Comparison of ENCODE assay signal across 25 cellular contexts in genomic region chr1:156936721-156937220, GRCh38. TPM values are rescaled to one million over a fixed set of nuclear protein-coding genes. Genes with fewer than 3 reads are reported as not detected.
DNase-seq lines count a peak whose midpoint lies in the region; ATAC-seq, FAIRE-seq and TF ChIP-seq lines count a peak whose summit lies in the region.
"Had no signal": no experiment of that assay in that cellular context is flagged by ENCODE, and none has a peak within 500 bp of the region (broad histone marks: within the 10 kb centered on the region; RNA-seq: fewer than 3 reads in every experiment).

No MANE protein-coding gene starts in this region.

- no peaks in the 10 kb centered on the region for H3K9me3 ChIP-seq in H1 (ENCODE audit: insufficient read depth in 2 of 2, low read depth in 1 of 2, low read length in 1 of 2)
- no peaks in the 10 kb centered on the region for H3K9me3 ChIP-seq in osteoblast (ENCODE audit: low read depth, low read length)
- H3K9me3 ChIP-seq in neural progenitor cell (ENCODE audit: low read depth), result no peaks in the 10 kb centered on the region

- TF ChIP-seq EP300 in H1 (IDR thresholded peaks at IDR 0.05; ENCODE audit: borderline replicate concordance in 1 of 2, low read depth in 2 of 2, low read length in 2 of 2), result no peak

- no peak overlapping the region for H2BK120ac ChIP-seq in H1 (replicated peaks; ENCODE audit: low read depth, low read length)

- H3K36me3 ChIP-seq in H1 (ENCODE audit: control insufficient read depth in 2 of 4, insufficient read depth in 4 of 4, low read length in 3 of 4) (peaks cover 15 to 46% (median 18%) of the 10 kb centered on the region in 4 experiments), osteoblast (ENCODE audit: insufficient read depth, low read length) (peaks cover 53% of the 10 kb centered on the region), neural progenitor cell (no peaks in the 10 kb centered on the region)

- no peak overlapping the region for H3K4ac ChIP-seq in H1 (replicated peaks; ENCODE audit: insufficient read length, low read depth, low read length)

- H2BK20ac ChIP-seq in H1 (ENCODE audit: low read length), result no peak overlapping the region

- H3K79me2 ChIP-seq in H1 (ENCODE audit: control insufficient read depth in 1 of 2, insufficient read depth in 2 of 2, low read length in 2 of 2), result no peaks in the 10 kb centered on the region
- H3K79me2 ChIP-seq in osteoblast (ENCODE audit: insufficient read depth, low read length), result no peaks in the 10 kb centered on the region
- no peaks in the 10 kb centered on the region for H3K79me2 ChIP-seq in neural progenitor cell (ENCODE audit: low read depth)

- WGBS in H1 (ENCODE audit: extremely low coverage in 1 of 2, insufficient coverage in 1 of 2, insufficient read length in 1 of 2, insufficient replicate concordance in 2 of 2, low coverage in 1 of 2, low lambda C conversion rate in 2 of 2, missing lambda C conversion rate in 1 of 2), 2 experiments, result 85% methylated on average over 7 of the region's 10 CpGs; no CpG with 5 or more reads in 1 of the 2 experiments

- H3K36me3 Mint-ChIP-seq in CD14-positive monocyte (peaks cover 69 to 75% of the 10 kb centered on the region in 2 donors), neural progenitor cell (peaks cover 26% of the 10 kb centered on the region)

- H3K9me3 Mint-ChIP-seq in CD14-positive monocyte (peaks cover 0 to 1% (median 0%) of the 10 kb centered on the region in 7 donors), neural progenitor cell (no peaks in the 10 kb centered on the region)
- H3K9me3 Mint-ChIP-seq: CD8-positive, alpha-beta memory T cell; IgD-negative memory B cell had no signal

- TF ChIP-seq POLR2A in H1 (IDR thresholded peaks at IDR 0.05; ENCODE audit: control extremely low read depth in 1 of 2, low read depth in 2 of 2, low read length in 2 of 2), result no peak

- H4K5ac ChIP-seq in H1 (ENCODE audit: insufficient read length, low read depth, low read length), result no peak overlapping the region

- H3K56ac ChIP-seq in H1 (replicated peaks; ENCODE audit: insufficient read length, low read depth, low read length), result no peak overlapping the region

- H4K8ac ChIP-seq in H1 (ENCODE audit: extremely low read depth, insufficient read depth, low read length), result peak overlapping the region; percentile 1; the same call in 1 of the 2 replicates

- no peak for DNase-seq in CD14-positive monocyte (ENCODE audit: low spot score)
- DNase-seq in NCI-H524 (lab: John Stamatoyannopoulos, UW), result peak; percentile 56 to 85
- DNase-seq in H1 (ENCODE audit: low read depth in 1 of 2, low spot score in 2 of 2), result no peak
- DNase-seq in osteoblast (ENCODE audit: insufficient read length, low spot score, missing footprints), result peak; percentile 88
- no peak for DNase-seq in neural progenitor cell (ENCODE audit: low spot score)
- no peak for DNase-seq in pons (ENCODE audit: low spot score)
- DNase-seq in AML-193 (lab: John Stamatoyannopoulos, UW), result no peak
- DNase-seq: C1 segment of cervical spinal cord; Calu3; CD8-positive, alpha-beta memory T cell; DMS53; EL; NCI-H1105; NCI-H146; NCI-H2081; NCI-H2171; NCI-H345; NCI-H526; SHP77 treated with DMSO at 0.1 percent for 48 hours; SW 1271 had no signal

- intact Hi-C loops in CD14-positive monocyte (cut with micrococcal nuclease), result loop anchor here in 1 of 2 donors (10.0 kb wide), 1 partner anchor 138 kb away; no protein-coding TSS in a partner anchor

- H2BK5ac ChIP-seq in H1 (ENCODE audit: low read depth, low read length), result no peak overlapping the region

- H3K4me2 ChIP-seq in H1 (ENCODE audit: insufficient read depth in 1 of 2, low read depth in 2 of 2, low read length in 2 of 2) (no peak overlapping the region), osteoblast (ENCODE audit: insufficient read depth, low read length) (no peak overlapping the region), neural progenitor cell (no peak overlapping the region)

- H4K91ac ChIP-seq in H1 (replicated peaks; ENCODE audit: insufficient read length, low read length), result no peak overlapping the region

- no peak overlapping the region for H3K18ac ChIP-seq in H1 (ENCODE audit: extremely low read depth, low read length)

- H2BK12ac ChIP-seq in H1 (ENCODE audit: low read depth, low read length), result no peak overlapping the region

- H3K27me3 Mint-ChIP-seq in CD14-positive monocyte (ENCODE audit: low read depth in 3 of 3) (peaks cover 0 to 2% (median 0%) of the 10 kb centered on the region in 3 donors), neural progenitor cell (ENCODE audit: insufficient read depth, low read depth) (peaks cover 12% of the 10 kb centered on the region)

- no peak overlapping the region for H2BK15ac ChIP-seq in H1 (ENCODE audit: low read length)

- H3K4me3 Mint-ChIP-seq in CD14-positive monocyte, result no peak overlapping the region
- no peak overlapping the region for H3K4me3 Mint-ChIP-seq in neural progenitor cell
- H3K4me3 Mint-ChIP-seq: CD8-positive, alpha-beta memory T cell; IgD-negative memory B cell had no signal

- no peak overlapping the region for H2AK5ac ChIP-seq in H1 (ENCODE audit: low read depth, low read length)

- H3K4me3 ChIP-seq in H1 (ENCODE audit: extremely low read depth in 1 of 4, insufficient read depth in 2 of 4, low read depth in 3 of 4, low read length in 4 of 4) (no peak overlapping the region), osteoblast (ENCODE audit: insufficient read depth, low read length) (no peak overlapping the region), neural progenitor cell (no peak overlapping the region)
- H3K4me3 ChIP-seq: SK-N-MC had no signal

- no peak for ATAC-seq in GM21529 (IDR thresholded peaks at IDR 0.05; ENCODE audit: unreplicated experiment)

- H3K79me1 ChIP-seq in H1 (ENCODE audit: low read depth, low read length), result no peaks in the 10 kb centered on the region

- no peaks in the 10 kb centered on the region for H3K27me3 ChIP-seq in H1 (replicated peaks in 1 of 4; ENCODE audit: control insufficient read depth in 3 of 4, extremely low read depth in 1 of 4, insufficient read depth in 3 of 4, low read length in 3 of 4)
- no peaks in the 10 kb centered on the region for H3K27me3 ChIP-seq in osteoblast (ENCODE audit: insufficient read depth, low read length)
- H3K27me3 ChIP-seq in neural progenitor cell, result peaks cover 3% of the 10 kb centered on the region

- H4K20me1 ChIP-seq in H1 (replicated peaks in 1 of 2; ENCODE audit: control insufficient read depth in 1 of 2, insufficient read depth in 2 of 2, low read length in 2 of 2), result peaks cover 4% of the 10 kb centered on the region in 2 experiments
- H4K20me1 ChIP-seq in osteoblast (ENCODE audit: insufficient read depth, low read length), result no peaks in the 10 kb centered on the region
- H4K20me1 ChIP-seq in neural progenitor cell (ENCODE audit: low read depth), result peaks cover 10% of the 10 kb centered on the region

- no peak overlapping the region for H2AFZ ChIP-seq in H1 (ENCODE audit: low read length)
- no peak overlapping the region for H2AFZ ChIP-seq in osteoblast (ENCODE audit: low read length)
- H2AFZ ChIP-seq in neural progenitor cell (replicated peaks), result no peak overlapping the region

- H3K9ac ChIP-seq in H1 (replicated peaks in 1 of 4; ENCODE audit: extremely low read depth in 1 of 4, low read depth in 3 of 4, low read length in 3 of 4) (no peak overlapping the region), neural progenitor cell (no peak overlapping the region)

- FAIRE-seq in H1 (lab: Jason Lieb, UNC), result no peak

- CTCF ChIA-PET in H1 (lab: Charles Lee; ENCODE audit: partially characterized antibody), result interaction anchor here (0.7 to 2.6 kb wide), 9 partner anchors 9 to 259 kb away, joined by 3 to 12 read pairs (median 5); no protein-coding TSS in a partner anchor

- no peak overlapping the region for H3K23ac ChIP-seq in H1 (ENCODE audit: insufficient read length)

- H3K27ac ChIP-seq in H1 (ENCODE audit: low read depth, low read length), result no peak overlapping the region
- no peak overlapping the region for H3K27ac ChIP-seq in osteoblast (ENCODE audit: low read depth, low read length)
- no peak overlapping the region for H3K27ac ChIP-seq in neural progenitor cell
- H3K27ac ChIP-seq: RWPE1, SK-N-MC had no signal

- no peaks in the 10 kb centered on the region for H3F3A ChIP-seq in neural progenitor cell (ENCODE audit: low read depth)

- H3K23me2 ChIP-seq in H1 (ENCODE audit: low read depth, low read length), result peaks cover 1% of the 10 kb centered on the region; the same call in 1 of the 2 replicates

- POLR2A ChIA-PET in H1 (lab: Charles Lee; ENCODE audit: partially characterized antibody), result interaction anchor here (0.8 to 1.1 kb wide), 3 partner anchors 8 to 22 kb away, joined by 3 read pairs; no protein-coding TSS in a partner anchor

- TF ChIP-seq CTCF in CD14-positive monocyte (IDR thresholded peaks at IDR 0.05), result no peak
- TF ChIP-seq CTCF in H1 (IDR thresholded peaks at IDR 0.05; ENCODE audit: control extremely low read depth in 1 of 3, insufficient read depth in 1 of 3, low read depth in 1 of 3, low read length in 3 of 3), result no peak
- no peak for TF ChIP-seq CTCF in osteoblast (IDR thresholded peaks at IDR 0.05; ENCODE audit: extremely low read depth, low read depth, low read length)
- TF ChIP-seq CTCF in neural progenitor cell (IDR thresholded peaks at IDR 0.05), result no peak

- no peak overlapping the region for H3K14ac ChIP-seq in H1 (ENCODE audit: insufficient read length)

- H3K4me1 ChIP-seq in H1 (replicated peaks in 1 of 4; ENCODE audit: control insufficient read depth in 3 of 4, insufficient read depth in 4 of 4, low read length in 3 of 4), result peaks cover 0 to 4% (median 0%) of the 10 kb centered on the region in 4 experiments; a peak in 3 of 7 replicates
- H3K4me1 ChIP-seq in osteoblast (ENCODE audit: insufficient read depth, low read length), result no peaks in the 10 kb centered on the region
- H3K4me1 ChIP-seq in neural progenitor cell, result peaks cover 11% of the 10 kb centered on the region

- TF ChIP-seq RAD21 in H1 (IDR thresholded peaks at IDR 0.05 in 1 of 2, conservative IDR thresholded peaks at IDR 0.05 in 1 of 2; ENCODE audit: low read depth in 2 of 2, low read length in 2 of 2), result no peak

- peaks cover 5% of the 10 kb centered on the region for H3K4me1 Mint-ChIP-seq in CD14-positive monocyte
- peaks cover 9% of the 10 kb centered on the region for H3K4me1 Mint-ChIP-seq in neural progenitor cell
- H3K4me1 Mint-ChIP-seq: CD8-positive, alpha-beta memory T cell had no signal

- H3K27ac Mint-ChIP-seq in CD14-positive monocyte, result peak overlapping the region in 4 of 7 donors; percentile 1 to 72 (median 29)
- H3K27ac Mint-ChIP-seq in neural progenitor cell, result no peak overlapping the region
- H3K27ac Mint-ChIP-seq: CD8-positive, alpha-beta memory T cell had no signal

RNA-seq across cellular contexts. Expression of gene LRRC71, which starts 16.3 kb away (rescaled TPM):
- polyA plus RNA-seq in CD14-positive monocyte, result not detected
- not detected in 2 replicates for total RNA-seq in H1 (2021; fragmentation: NEBNext Ultra II Directional; extraction: Animal tissue kit (Norgen Biotek cat#: 25700))
- polyA plus RNA-seq in H1 (2011; rRNA removed), result 0.05 and 0.16 TPM in 2 replicates
- polyA plus RNA-seq in H1 (2011; cell fraction: cytosol; rRNA removed), result 0.27 TPM
- polyA plus RNA-seq in H1 (2011; cell fraction: nucleus; rRNA removed), result 0.46 TPM
- polyA plus RNA-seq in H1 (2012, experiment 1 of 2), result 0.12 to 0.59 TPM (median 0.31 TPM) in 4 replicates
- not detected for polyA plus RNA-seq in H1 (2012, experiment 2 of 2)
- 0.12 TPM for polyA plus RNA-seq in H1 (2013, experiment 1 of 2)
- 0.11 TPM for polyA plus RNA-seq in H1 (2013, experiment 2 of 2)
- polyA minus RNA-seq in H1 (2011; rRNA and poly(A)+ RNA removed), result 0.24 TPM in 1 of 2 replicates, not detected in the other
- polyA minus RNA-seq in H1 (2011; cell fraction: cytosol; rRNA and poly(A)+ RNA removed), result not detected
- polyA minus RNA-seq in H1 (2011; cell fraction: nucleus; rRNA and poly(A)+ RNA removed), result not detected
- total RNA-seq in osteoblast, result 0.36 and 0.59 TPM in 2 replicates
- total RNA-seq in neural progenitor cell (ENCODE audit: low replicate concordance), result not detected in 2 replicates
- total RNA-seq: Calu3; CD8-positive, alpha-beta memory T cell; H4 had no signal
- polyA plus RNA-seq: CD8-positive, alpha-beta memory T cell; IgD-negative memory B cell had no signal

RNA-seq across cellular contexts. Expression of gene PEAR1, which starts 43.3 kb away (rescaled TPM):
- not detected for polyA plus RNA-seq in CD14-positive monocyte
- 0.71 and 0.82 TPM in 2 replicates for total RNA-seq in H1 (2021; fragmentation: NEBNext Ultra II Directional; extraction: Animal tissue kit (Norgen Biotek cat#: 25700))
- 0.63 and 0.77 TPM in 2 replicates for polyA plus RNA-seq in H1 (2011; rRNA removed)
- polyA plus RNA-seq in H1 (2011; cell fraction: cytosol; rRNA removed), result 0.44 TPM
- 3.3 TPM for polyA plus RNA-seq in H1 (2011; cell fraction: nucleus; rRNA removed)
- polyA plus RNA-seq in H1 (2012, experiment 1 of 2), result 0.26 to 0.88 TPM (median 0.65 TPM) in 4 replicates
- 0.39 TPM for polyA plus RNA-seq in H1 (2012, experiment 2 of 2)
- 0.53 TPM for polyA plus RNA-seq in H1 (2013, experiment 1 of 2)
- 0.42 TPM for polyA plus RNA-seq in H1 (2013, experiment 2 of 2)
- 0.13 and 0.22 TPM in 2 replicates for polyA minus RNA-seq in H1 (2011; rRNA and poly(A)+ RNA removed)
- 0.37 TPM for polyA minus RNA-seq in H1 (2011; cell fraction: cytosol; rRNA and poly(A)+ RNA removed)
- 1.5 TPM for polyA minus RNA-seq in H1 (2011; cell fraction: nucleus; rRNA and poly(A)+ RNA removed)
- total RNA-seq in osteoblast, result 17.0 and 21.2 TPM in 2 replicates
- 0.06 TPM in 1 of 2 replicates, not detected in the other for total RNA-seq in neural progenitor cell (ENCODE audit: low replicate concordance)
- total RNA-seq: CD8-positive, alpha-beta memory T cell; H4 had no signal
- polyA plus RNA-seq: CD8-positive, alpha-beta memory T cell; IgD-negative memory B cell had no signal

Comparison
In these comparisons a context has a peak if more than half of its experiments do, and no peak if none do; other contexts are left out.
1. DNase-seq: peak in NCI-H524 (2 of 2) and osteoblast (single experiment); none in CD14-positive monocyte (single experiment), H1 (0 of 2), neural progenitor cell (single experiment), pons (single experiment) and AML-193 (0 of 2).